Comparison of ENCODE assay signal across 15 cellular contexts in genomic region chr13:112077729-112078128, GRCh38. TPM values are rescaled to one million over a fixed set of nuclear protein-coding genes. Genes with fewer than 3 reads are reported as not detected.
DNase-seq lines count a peak whose midpoint lies in the region; ATAC-seq, FAIRE-seq and TF ChIP-seq lines count a peak whose summit lies in the region.
"Had no signal": no experiment of that assay in that cellular context is flagged by ENCODE, and none has a peak within 500 bp of the region (broad histone marks: within the 10 kb centered on the region; RNA-seq: fewer than 3 reads in every experiment).

No MANE protein-coding gene starts in this region.

- no peak overlapping the region for H3K27ac ChIP-seq in GM23338 (ENCODE audit: low read depth)
- H3K27ac ChIP-seq in VCaP = no peak overlapping the region
- H3K27ac ChIP-seq in neural progenitor cell = no peak overlapping the region
- H3K27ac ChIP-seq: A549, BLaER1 had no signal

- no peaks in the 10 kb centered on the region for H3K9me3 ChIP-seq in neural progenitor cell (ENCODE audit: low read depth)
- H3K9me3 ChIP-seq: A549, Caco-2 had no signal

- no peak for FAIRE-seq in frontal cortex (lab: Jason Lieb, UNC)
- FAIRE-seq: A549, H54 had no signal

- H3K4me3 ChIP-seq in GM23338 (peak overlapping the region; percentile 38; the same call in 1 of the 2 replicates), neural progenitor cell (peak overlapping the region; percentile 14)
- H3K4me3 ChIP-seq: A549, BLaER1 had no signal

- H3K4me1 ChIP-seq in GM23338 (ENCODE audit: insufficient read depth) (peaks cover 31% of the 10 kb centered on the region), neural progenitor cell (peaks cover 38% of the 10 kb centered on the region)
- H3K4me1 ChIP-seq: A549, Caco-2 had no signal

- peaks cover 55% of the 10 kb centered on the region for H3K27me3 ChIP-seq in GM23338 (ENCODE audit: insufficient read depth)
- H3K27me3 ChIP-seq in neural progenitor cell = peaks cover 54% of the 10 kb centered on the region

- no peaks in the 10 kb centered on the region for H3K9me3 Mint-ChIP-seq in GM23338
- peaks cover 3% of the 10 kb centered on the region for H3K9me3 Mint-ChIP-seq in neural progenitor cell
- H3K9me3 Mint-ChIP-seq in stimulated activated effector memory CD8-positive, alpha-beta T cell treated with anti-CD3 and anti-CD28 coated beads, Interleukin-12 subunit alpha, Interleukin-12 subunit beta, amount 100 ng/mL, for 72 hours = no peaks in the 10 kb centered on the region

- peaks cover 37% of the 10 kb centered on the region for H3K27me3 Mint-ChIP-seq in GM23338 (ENCODE audit: insufficient read depth, low read depth, poor library complexity)
- H3K27me3 Mint-ChIP-seq in neural progenitor cell (ENCODE audit: insufficient read depth, low read depth) = peaks cover 20% of the 10 kb centered on the region

- in situ Hi-C loops in ACHN (cut with HindIII; ENCODE audit: low pct_ligation_motif_present, low pct_unique_long_range_greater_than_20kb, low sequenced_read_pairs) = no loop called here

- no peaks in the 10 kb centered on the region for H3K9me2 ChIP-seq in GM23338 (ENCODE audit: insufficient read depth)

- H2AFZ ChIP-seq in GM23338 (no peak overlapping the region; the same call in 1 of the 2 replicates), neural progenitor cell (replicated peaks) (peak overlapping the region; percentile 75)

- no peak for DNase-seq in GM23338 (ENCODE audit: low spot score)
- DNase-seq in neural progenitor cell (ENCODE audit: low spot score) = peak; percentile 50
- no peak for DNase-seq in stimulated activated effector memory CD8-positive, alpha-beta T cell treated with anti-CD3 and anti-CD28 coated beads, Interleukin-12 subunit alpha, Interleukin-12 subunit beta, amount 100 ng/mL, for 72 hours (ENCODE audit: low spot score in 2 of 2)
- DNase-seq in activated CD4-positive, CD25-positive, alpha-beta regulatory T cell (lab: John Stamatoyannopoulos, UW) = no peak
- DNase-seq in ACHN = no peak
- no peak for DNase-seq in frontal cortex (ENCODE audit: low spot score in 2 of 2)
- DNase-seq: AML-193; Caco-2; CD8-positive, alpha-beta memory T cell had no signal

- H3K4me2 ChIP-seq in GM23338 (peak overlapping the region; percentile 63), neural progenitor cell (peak overlapping the region; percentile 69)
- H3K4me2 ChIP-seq: A549, BLaER1 had no signal

- H3K36me3 Mint-ChIP-seq in GM23338 (ENCODE audit: low read depth) (no peaks in the 10 kb centered on the region; the same call in 2 of the 3 replicates), neural progenitor cell (peaks cover 2% of the 10 kb centered on the region)
- peaks cover 5% of the 10 kb centered on the region for H3K36me3 Mint-ChIP-seq in stimulated activated effector memory CD8-positive, alpha-beta T cell treated with anti-CD3 and anti-CD28 coated beads, Interleukin-12 subunit alpha, Interleukin-12 subunit beta, amount 100 ng/mL, for 72 hours

- no peak overlapping the region for H3K9ac ChIP-seq in neural progenitor cell
- H3K9ac ChIP-seq: BLaER1 had no signal

- H4K20me1 ChIP-seq in GM23338 (replicated peaks; ENCODE audit: insufficient read depth) (0 out of 2 replicates have a peak, but pooled peaks cover 7% of the 10 kb centered on the region), neural progenitor cell (ENCODE audit: low read depth) (no peaks in the 10 kb centered on the region)

- no peaks in the 10 kb centered on the region for H3K36me3 ChIP-seq in GM23338 (ENCODE audit: insufficient read depth)
- no peaks in the 10 kb centered on the region for H3K36me3 ChIP-seq in neural progenitor cell
- H3K36me3 ChIP-seq: BLaER1 had no signal

- H3F3A ChIP-seq in GM23338 (replicated peaks; ENCODE audit: low read depth) (peaks cover 9% of the 10 kb centered on the region), neural progenitor cell (ENCODE audit: low read depth) (peaks cover 48% of the 10 kb centered on the region)

- H3K4me1 Mint-ChIP-seq in GM23338 = peaks cover 22% of the 10 kb centered on the region
- H3K4me1 Mint-ChIP-seq in neural progenitor cell = peaks cover 48% of the 10 kb centered on the region
- no peaks in the 10 kb centered on the region for H3K4me1 Mint-ChIP-seq in stimulated activated effector memory CD8-positive, alpha-beta T cell treated with anti-CD3 and anti-CD28 coated beads, Interleukin-12 subunit alpha, Interleukin-12 subunit beta, amount 100 ng/mL, for 72 hours

- no peak overlapping the region for H3K4me3 Mint-ChIP-seq in GM23338
- peak overlapping the region; percentile 54 for H3K4me3 Mint-ChIP-seq in neural progenitor cell
- no peak overlapping the region for H3K4me3 Mint-ChIP-seq in stimulated activated effector memory CD8-positive, alpha-beta T cell treated with anti-CD3 and anti-CD28 coated beads, Interleukin-12 subunit alpha, Interleukin-12 subunit beta, amount 100 ng/mL, for 72 hours
- H3K4me3 Mint-ChIP-seq: CD8-positive, alpha-beta memory T cell; IgD-negative memory B cell had no signal

- peak; percentile 1 for ATAC-seq in GM23338
- peak; percentile 8 for ATAC-seq in stimulated activated effector memory CD8-positive, alpha-beta T cell treated with anti-CD3 and anti-CD28 coated beads, Interleukin-12 subunit alpha, Interleukin-12 subunit beta, amount 100 ng/mL, for 72 hours
- ATAC-seq: A549 had no signal

- TF ChIP-seq CTCF in GM23338 (conservative IDR thresholded peaks at IDR 0.05; ENCODE audit: low read depth in 2 of 2) (no peak), VCaP (conservative IDR thresholded peaks at IDR 0.05) (0 out of 2 replicates have a peak, but pooled peaks have one; percentile 1), neural progenitor cell (IDR thresholded peaks at IDR 0.05) (no peak)

- no peaks in the 10 kb centered on the region for H3K79me2 ChIP-seq in GM23338 (replicated peaks; ENCODE audit: insufficient read depth)
- H3K79me2 ChIP-seq in neural progenitor cell (ENCODE audit: low read depth) = no peaks in the 10 kb centered on the region

- H3K27ac Mint-ChIP-seq in GM23338 (no peak overlapping the region), neural progenitor cell (no peak overlapping the region)
- H3K27ac Mint-ChIP-seq in stimulated activated effector memory CD8-positive, alpha-beta T cell treated with anti-CD3 and anti-CD28 coated beads, Interleukin-12 subunit alpha, Interleukin-12 subunit beta, amount 100 ng/mL, for 72 hours = no peak overlapping the region
- H3K27ac Mint-ChIP-seq: CD8-positive, alpha-beta memory T cell; IgD-negative memory B cell had no signal

TF ChIP-seq in GM23338, 12 proteins besides CTCF, POLR2A, EP300 and RAD21 (continues in another document):
- TF ChIP-seq NANOG (IDR thresholded peaks at IDR 0.05; ENCODE audit: borderline replicate concordance) (no peak), ZNF114 (CRISPR knock-in tag; IDR thresholded peaks at IDR 0.05) (no peak), EZH2 (IDR thresholded peaks at IDR 0.05; ENCODE audit: low read depth, unreplicated experiment) (no peak), REST (IDR thresholded peaks at IDR 0.05; ENCODE audit: unreplicated experiment) (no peak)

RNA-seq across cellular contexts. Expression of gene SOX1, which starts 10.8 kb away (rescaled TPM):
- total RNA-seq in GM23338 (2014; rRNA removed; shearing (Covaris generic)) = 0.04 and 0.17 TPM in 2 replicates
- polyA plus RNA-seq in GM23338 (2016; fragmentation: Nextera tagmentation; extraction: Ambion mirVana) = 0.10 TPM in 1 of 2 replicates, not detected in the other
- total RNA-seq in neural progenitor cell (ENCODE audit: low replicate concordance) = 3.3 and 4.7 TPM in 2 replicates
- 4.5 TPM for total RNA-seq in frontal cortex
- total RNA-seq: CD8-positive, alpha-beta memory T cell; HT-29 had no signal
- polyA plus RNA-seq: A549; CD8-positive, alpha-beta memory T cell; IgD-negative memory B cell had no signal
